In the genomic region with DNA sequence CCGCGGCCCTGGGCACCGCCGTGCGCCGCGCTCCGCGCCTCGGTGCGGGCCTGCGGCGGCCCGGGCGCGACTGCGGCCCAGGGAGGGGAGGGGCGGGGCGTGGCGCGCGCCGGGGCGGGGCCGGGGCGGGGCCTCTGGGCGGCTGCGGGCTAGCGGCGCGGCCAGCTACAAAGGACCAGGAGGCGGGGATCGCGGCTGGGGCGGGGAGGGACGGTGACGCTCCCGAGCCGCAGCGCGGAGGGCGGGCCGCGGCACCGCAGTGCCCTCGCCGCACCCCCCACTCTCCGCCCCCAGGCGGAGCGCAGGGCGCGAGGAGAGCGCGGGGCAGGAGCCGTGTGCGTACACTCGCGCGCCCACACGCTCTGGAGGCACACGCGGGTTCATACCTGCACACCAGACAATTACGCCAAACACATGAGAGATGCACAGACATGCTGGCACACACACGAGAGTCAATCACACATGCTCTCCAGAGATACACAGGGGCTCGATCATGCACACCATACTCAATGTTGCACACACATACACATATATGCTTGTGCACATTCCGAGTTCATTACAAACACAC, we compare ENCODE assay signal across 8 cellular contexts. TPM values are rescaled to one million over a fixed set of nuclear protein-coding genes. Genes with fewer than 3 reads are reported as not detected.
A peak's percentile ranks its signal among the peaks of the same experiment; 100 is the strongest.
DNase-seq lines count a peak whose midpoint lies in the region; ATAC-seq and TF ChIP-seq lines count a peak whose summit lies in the region.

A gene (minus strand): TSS at position 74 of the 568 bp plus-strand sequence. CDS start 117 bp downstream, outside the sequence.

- peak; percentile 97 for DNase-seq in SK-N-SH
- no peak for DNase-seq in NT2/D1 (ENCODE audit: low read depth, low spot score)
- DNase-seq in testis: peak; percentile 46
- DNase-seq in globus pallidus (ENCODE audit: low spot score): no peak
- no peak for DNase-seq in brain microvascular endothelial cell

- CTCF ChIA-PET in SK-N-SH (lab: Yijun Ruan, JAX): interaction anchor here (2.0 to 2.1 kb wide), 2 partner anchors 87 to 105 kb away, joined by 6 to 10 read pairs; no protein-coding TSS in a partner anchor

- H3K27ac ChIP-seq in SK-N-SH (ENCODE audit: low read depth in 2 of 2, low read length in 1 of 2) (peak within 1 kb of the TSS in 1 of 2 experiments; percentile 55; a peak in 2 of 4 replicates), testis (no peak within 1 kb of the TSS), brain microvascular endothelial cell (no peak within 1 kb of the TSS)

- H3K4me3 ChIP-seq in SK-N-SH (ENCODE audit: low read depth in 2 of 2, low read length in 1 of 2) (peak within 1 kb of the TSS in 1 of 2 experiments; percentile 49; a peak in 2 of 4 replicates), NT2/D1 (ENCODE audit: insufficient read length, low read depth) (peak within 1 kb of the TSS; percentile 45), iPS-11a (ENCODE audit: low read depth, low read length) (peak within 1 kb of the TSS; percentile 17), testis (peak within 1 kb of the TSS in 1 of 2 donors; percentile 21), brain microvascular endothelial cell (ENCODE audit: low read depth, low read length) (no peak within 1 kb of the TSS)

- no peak for TF ChIP-seq RAD21 in SK-N-SH (IDR thresholded peaks at IDR 0.05; ENCODE audit: low read length)

- H3K27me3 ChIP-seq in SK-N-SH (ENCODE audit: insufficient read depth): peaks cover 28% of the 10 kb centered on the region; the same call in 1 of the 2 replicates
- peaks cover 83% of the 10 kb centered on the region for H3K27me3 ChIP-seq in NT2/D1 (ENCODE audit: insufficient read depth, insufficient read length)
- no peaks in the 10 kb centered on the region for H3K27me3 ChIP-seq in testis
- peaks cover 63% of the 10 kb centered on the region for H3K27me3 ChIP-seq in brain microvascular endothelial cell (replicated peaks)

- in situ Hi-C loops in brain microvascular endothelial cell (cut with HindIII; ENCODE audit: low pct_ligation_motif_present, low sequenced_read_pairs): no loop called here

- no peaks in the 10 kb centered on the region for H3K9me3 ChIP-seq in SK-N-SH
- peaks cover 7% of the 10 kb centered on the region for H3K9me3 ChIP-seq in NT2/D1 (ENCODE audit: insufficient read depth, low read length)
- H3K9me3 ChIP-seq in testis: no peaks in the 10 kb centered on the region

- TF ChIP-seq EP300 in SK-N-SH (IDR thresholded peaks at IDR 0.05; ENCODE audit: borderline replicate concordance in 1 of 2, low read depth in 1 of 2, low read length in 1 of 2): no peak

- 19% methylated on average over 13 of the region's 66 CpGs for WGBS in SK-N-SH (ENCODE audit: low lambda C conversion rate)
- WGBS in testis, 2 donors: 8 to 18% methylated on average over 4 to 18 of the region's 66 CpGs

- no peaks in the 10 kb centered on the region for H3K36me3 ChIP-seq in SK-N-SH (replicated peaks in 1 of 2; ENCODE audit: control insufficient read depth in 1 of 2, insufficient read depth in 2 of 2, low read length in 1 of 2)
- no peaks in the 10 kb centered on the region for H3K36me3 ChIP-seq in NT2/D1 (ENCODE audit: insufficient read depth, insufficient read length, low read length)
- no peaks in the 10 kb centered on the region for H3K36me3 ChIP-seq in testis (ENCODE audit: low read depth, missing control alignments)
- H3K36me3 ChIP-seq in brain microvascular endothelial cell (replicated peaks): no peaks in the 10 kb centered on the region

- no peaks in the 10 kb centered on the region for H3K79me2 ChIP-seq in SK-N-SH (ENCODE audit: insufficient read depth)

- POLR2A ChIA-PET in SK-N-SH (lab: Yijun Ruan, JAX): no interaction called here

- TF ChIP-seq CTCF in SK-N-SH (IDR thresholded peaks at IDR 0.05) (no peak), testis (IDR thresholded peaks at IDR 0.05) (no peak), brain microvascular endothelial cell (IDR thresholded peaks at IDR 0.05; ENCODE audit: low read depth, low read length, missing control alignments) (no peak)

- H3K9me2 ChIP-seq in SK-N-SH: no peaks in the 10 kb centered on the region

- no peak for TF ChIP-seq POLR2A in testis (IDR thresholded peaks at IDR 0.05)

- H3K9ac ChIP-seq in SK-N-SH (no peak within 1 kb of the TSS), NT2/D1 (ENCODE audit: insufficient read length, low read depth) (peak within 1 kb of the TSS; percentile 66)

- no peaks in the 10 kb centered on the region for H4K20me1 ChIP-seq in SK-N-SH (ENCODE audit: insufficient read depth)

- intact Hi-C loops in testis (cut with DNase I; ENCODE audit: low total_unique reads): no loop called here

- H2AFZ ChIP-seq in SK-N-SH (ENCODE audit: low read depth): no peak within 1 kb of the TSS

- ATAC-seq in SK-N-SH treated with all-trans-retinoic acid at 6 μM for 48 hours: no peak; the same call in 2 of the 3 replicates
- no peak for ATAC-seq in HG03025 (IDR thresholded peaks at IDR 0.05; ENCODE audit: low FRiP score, unreplicated experiment)

- H3F3A ChIP-seq in SK-N-SH (replicated peaks; ENCODE audit: insufficient read depth): no peaks in the 10 kb centered on the region

- no peak within 1 kb of the TSS for H3K4me2 ChIP-seq in SK-N-SH

- H3K4me1 ChIP-seq in SK-N-SH (ENCODE audit: control insufficient read depth in 1 of 2, insufficient read depth in 2 of 2, low read depth in 1 of 2, low read length in 1 of 2): peaks cover 0 to 25% of the 10 kb centered on the region in 2 experiments; a peak in 1 of 4 replicates
- H3K4me1 ChIP-seq in NT2/D1 (ENCODE audit: insufficient read depth, insufficient read length): peaks cover 20% of the 10 kb centered on the region
- H3K4me1 ChIP-seq in testis: peaks cover 5% of the 10 kb centered on the region

TF ChIP-seq in SK-N-SH, 30 proteins besides CTCF, POLR2A, EP300 and RAD21:
- TF ChIP-seq CHD2 (IDR thresholded peaks at IDR 0.05; ENCODE audit: low read length, partially characterized antibody) (peak; percentile 16), YY1 (IDR thresholded peaks at IDR 0.05; ENCODE audit: low read depth) (no peak), FOXM1 (IDR thresholded peaks at IDR 0.05; ENCODE audit: low read depth) (no peak), FOXJ3 (CRISPR knock-in tag; IDR thresholded peaks at IDR 0.05) (no peak), MXI1 (IDR thresholded peaks at IDR 0.05; ENCODE audit: low read depth, low read length) (peak; percentile 67; the same call in 1 of the 2 replicates)
- TF ChIP-seq, protein P1, sequence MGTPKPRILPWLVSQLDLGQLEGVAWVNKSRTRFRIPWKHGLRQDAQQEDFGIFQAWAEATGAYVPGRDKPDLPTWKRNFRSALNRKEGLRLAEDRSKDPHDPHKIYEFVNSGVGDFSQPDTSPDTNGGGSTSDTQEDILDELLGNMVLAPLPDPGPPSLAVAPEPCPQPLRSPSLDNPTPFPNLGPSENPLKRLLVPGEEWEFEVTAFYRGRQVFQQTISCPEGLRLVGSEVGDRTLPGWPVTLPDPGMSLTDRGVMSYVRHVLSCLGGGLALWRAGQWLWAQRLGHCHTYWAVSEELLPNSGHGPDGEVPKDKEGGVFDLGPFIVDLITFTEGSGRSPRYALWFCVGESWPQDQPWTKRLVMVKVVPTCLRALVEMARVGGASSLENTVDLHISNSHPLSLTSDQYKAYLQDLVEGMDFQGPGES (IDR thresholded peaks at IDR 0.05; ENCODE audit: low read depth, low read length): no peak
TF ChIP-seq in SK-N-SH: peak in this region for 2.

TF ChIP-seq in SK-N-SH treated with all-trans-retinoic acid at 6 μM for 48 hours, 23 proteins besides CTCF, POLR2A, EP300 and RAD21 (continues in another document):
- no peak for TF ChIP-seq RARB (CRISPR knock-in tag; IDR thresholded peaks at IDR 0.05)
- TF ChIP-seq SNAI2 (CRISPR knock-in tag; IDR thresholded peaks at IDR 0.05): no peak
- TF ChIP-seq TOX (CRISPR knock-in tag; IDR thresholded peaks at IDR 0.05; ENCODE audit: borderline replicate concordance): no peak
- TF ChIP-seq, protein P2, sequence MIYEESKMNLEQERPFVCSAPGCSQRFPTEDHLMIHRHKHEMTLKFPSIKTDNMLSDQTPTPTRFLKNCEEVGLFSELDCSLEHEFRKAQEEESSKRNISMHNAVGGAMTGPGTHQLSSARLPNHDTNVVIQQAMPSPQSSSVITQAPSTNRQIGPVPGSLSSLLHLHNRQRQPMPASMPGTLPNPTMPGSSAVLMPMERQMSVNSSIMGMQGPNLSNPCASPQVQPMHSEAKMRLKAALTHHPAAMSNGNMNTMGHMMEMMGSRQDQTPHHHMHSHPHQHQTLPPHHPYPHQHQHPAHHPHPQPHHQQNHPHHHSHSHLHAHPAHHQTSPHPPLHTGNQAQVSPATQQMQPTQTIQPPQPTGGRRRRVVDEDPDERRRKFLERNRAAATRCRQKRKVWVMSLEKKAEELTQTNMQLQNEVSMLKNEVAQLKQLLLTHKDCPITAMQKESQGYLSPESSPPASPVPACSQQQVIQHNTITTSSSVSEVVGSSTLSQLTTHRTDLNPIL (CRISPR knock-in tag; IDR thresholded peaks at IDR 0.05; ENCODE audit: low read depth): no peak
- TF ChIP-seq ESRRG (CRISPR knock-in tag; IDR thresholded peaks at IDR 0.05): no peak
- no peak for TF ChIP-seq ZFP30 (CRISPR knock-in tag; IDR thresholded peaks at IDR 0.05)
- TF ChIP-seq, protein P3, sequence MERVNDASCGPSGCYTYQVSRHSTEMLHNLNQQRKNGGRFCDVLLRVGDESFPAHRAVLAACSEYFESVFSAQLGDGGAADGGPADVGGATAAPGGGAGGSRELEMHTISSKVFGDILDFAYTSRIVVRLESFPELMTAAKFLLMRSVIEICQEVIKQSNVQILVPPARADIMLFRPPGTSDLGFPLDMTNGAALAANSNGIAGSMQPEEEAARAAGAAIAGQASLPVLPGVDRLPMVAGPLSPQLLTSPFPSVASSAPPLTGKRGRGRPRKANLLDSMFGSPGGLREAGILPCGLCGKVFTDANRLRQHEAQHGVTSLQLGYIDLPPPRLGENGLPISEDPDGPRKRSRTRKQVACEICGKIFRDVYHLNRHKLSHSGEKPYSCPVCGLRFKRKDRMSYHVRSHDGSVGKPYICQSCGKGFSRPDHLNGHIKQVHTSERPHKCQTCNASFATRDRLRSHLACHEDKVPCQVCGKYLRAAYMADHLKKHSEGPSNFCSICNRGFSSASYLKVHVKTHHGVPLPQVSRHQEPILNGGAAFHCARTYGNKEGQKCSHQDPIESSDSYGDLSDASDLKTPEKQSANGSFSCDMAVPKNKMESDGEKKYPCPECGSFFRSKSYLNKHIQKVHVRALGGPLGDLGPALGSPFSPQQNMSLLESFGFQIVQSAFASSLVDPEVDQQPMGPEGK (CRISPR knock-in tag; IDR thresholded peaks at IDR 0.05; ENCODE audit: borderline replicate concordance): no peak

RNA-seq across cellular contexts. Expression of the gene that starts here (rescaled TPM):
- polyA plus RNA-seq in SK-N-SH (2012; rRNA removed) (3.4 and 7.8 TPM in 2 replicates), testis (ENCODE audit: insufficient read depth, low read depth, low replicate concordance) (5.0 TPM)
- 6.0 and 10.8 TPM in 2 replicates for polyA plus RNA-seq in SK-N-SH (2012; cell fraction: cytosol; rRNA removed)
- 3.5 and 5.0 TPM in 2 replicates for polyA plus RNA-seq in SK-N-SH (2012; cell fraction: nucleus; rRNA removed)
- 1 to 10 TPM; 8.9 to 9.4 TPM for total RNA-seq in testis

Comparison
In these comparisons a context has a peak if more than half of its experiments do, and no peak if none do; other contexts are left out.
1. DNase-seq: peak in SK-N-SH (single experiment) and testis (single experiment); none in NT2/D1 (single experiment), globus pallidus (single experiment) and brain microvascular endothelial cell (single experiment).